In genomic region chr19:46607441-46607841, GRCh38 we compare ENCODE assay signal across 12 cellular contexts. TPM values are rescaled to one million over a fixed set of nuclear protein-coding genes. Genes with fewer than 3 reads are reported as not detected.
DNase-seq lines count a peak whose midpoint lies in the region; ATAC-seq, FAIRE-seq and TF ChIP-seq lines count a peak whose summit lies in the region.
"Had no signal": no experiment of that assay in that cellular context is flagged by ENCODE, and none has a peak within 500 bp of the region (broad histone marks: within the 10 kb centered on the region; RNA-seq: fewer than 3 reads in every experiment).

No MANE protein-coding gene starts in this region.

- in situ Hi-C loops in ACHN (cut with HindIII; ENCODE audit: low pct_ligation_motif_present, low pct_unique_long_range_greater_than_20kb, low sequenced_read_pairs): no loop called here

- H3K4me2 ChIP-seq in SK-N-SH: no peak overlapping the region

- peak overlapping the region; percentile 11 to 34 for H3K27ac Mint-ChIP-seq in T-cell
- H3K27ac Mint-ChIP-seq: activated CD4-positive, alpha-beta memory T cell treated with anti-CD3 and anti-CD28 coated beads, Interleukin-2, amount 10 ng/mL, durations not matched to agents 7 days and 5 days had no signal

- H3K4me3 ChIP-seq in SK-N-SH (ENCODE audit: low read depth in 2 of 2, low read length in 1 of 2) (no peak overlapping the region), spleen (no peak overlapping the region)
- H3K4me3 ChIP-seq: left lung had no signal

- POLR2A ChIA-PET in SK-N-SH (lab: Yijun Ruan, JAX): interaction anchor here (2.7 kb wide), 1 partner anchor 23 kb away, joined by 8 read pairs; no protein-coding TSS in a partner anchor
- POLR2A ChIA-PET in T-cell (lab: Charles Lee): no interaction called here

- TF ChIP-seq POLR2A in spleen (IDR thresholded peaks at IDR 0.05): no peak
- TF ChIP-seq POLR2A in GM12892 (IDR thresholded peaks at IDR 0.05; ENCODE audit: low read depth, low read length): no peak

- TF ChIP-seq EP300 in SK-N-SH (IDR thresholded peaks at IDR 0.05; ENCODE audit: borderline replicate concordance in 1 of 2, low read depth in 1 of 2, low read length in 1 of 2): no peak

- peaks cover 44% of the 10 kb centered on the region for H3K79me2 ChIP-seq in SK-N-SH (ENCODE audit: insufficient read depth)

- TF ChIP-seq CTCF in SK-N-SH (IDR thresholded peaks at IDR 0.05): no peak
- TF ChIP-seq CTCF in spleen (IDR thresholded peaks at IDR 0.05 in 8 of 11, conservative IDR thresholded peaks at IDR 0.05 in 3 of 11): no peak

- FAIRE-seq in GM12892 (lab: Jason Lieb, UNC): no peak

- H3K9me3 Mint-ChIP-seq in T-cell: no peaks in the 10 kb centered on the region
- H3K9me3 Mint-ChIP-seq: activated CD4-positive, alpha-beta memory T cell treated with anti-CD3 and anti-CD28 coated beads, Interleukin-2, amount 10 ng/mL, durations not matched to agents 7 days and 5 days had no signal

- peaks cover 38% of the 10 kb centered on the region for H4K20me1 ChIP-seq in SK-N-SH (ENCODE audit: insufficient read depth)

- no peak for ATAC-seq in SK-N-SH treated with all-trans-retinoic acid at 6 μM for 48 hours
- ATAC-seq in T-cell (replicated peaks in 1 of 4): no peak
- ATAC-seq in HG03432 (IDR thresholded peaks at IDR 0.05; ENCODE audit: unreplicated experiment): no peak
- ATAC-seq: foreskin keratinocyte, left lung had no signal

- WGBS in SK-N-SH (ENCODE audit: low lambda C conversion rate): 88% methylated on average over 12 of the region's 12 CpGs
- 81 to 91% (median 90%) methylated on average over 12 of the region's 12 CpGs for WGBS in spleen, 5 donors

- H3K36me3 ChIP-seq in SK-N-SH (replicated peaks in 1 of 2; ENCODE audit: control insufficient read depth in 1 of 2, insufficient read depth in 2 of 2, low read length in 1 of 2): peaks cover 19 to 53% of the 10 kb centered on the region in 2 experiments
- H3K36me3 ChIP-seq in spleen: peaks cover 4 to 67% (median 48%) of the 10 kb centered on the region in 6 donors

- H3K9me2 ChIP-seq in SK-N-SH: no peaks in the 10 kb centered on the region

- H3F3A ChIP-seq in SK-N-SH (replicated peaks; ENCODE audit: insufficient read depth): peaks cover 4% of the 10 kb centered on the region

- no peak overlapping the region; a peak in 1 of 4 replicates for H3K27ac ChIP-seq in SK-N-SH (ENCODE audit: low read depth in 2 of 2, low read length in 1 of 2)
- H3K27ac ChIP-seq in spleen: no peak overlapping the region
- H3K27ac ChIP-seq: foreskin keratinocyte, left lung had no signal

- no peak overlapping the region for H2AFZ ChIP-seq in SK-N-SH (ENCODE audit: low read depth)

- H3K4me1 Mint-ChIP-seq in T-cell: peaks cover 73 to 83% (median 75%) of the 10 kb centered on the region in 3 donors

- intact Hi-C loops in head of caudate nucleus (cut with DNase I): no loop called here
- intact Hi-C loops in spleen (cut with DNase I; ENCODE audit: low total_unique reads): no loop called here

- no peak overlapping the region for H3K4me3 Mint-ChIP-seq in T-cell
- H3K4me3 Mint-ChIP-seq: activated CD4-positive, alpha-beta memory T cell treated with anti-CD3 and anti-CD28 coated beads, Interleukin-2, amount 10 ng/mL, durations not matched to agents 7 days and 5 days had no signal

- H3K4me1 ChIP-seq in SK-N-SH (ENCODE audit: control insufficient read depth in 1 of 2, insufficient read depth in 2 of 2, low read depth in 1 of 2, low read length in 1 of 2) (peaks cover 19 to 48% of the 10 kb centered on the region in 2 experiments), spleen (peaks cover 29 to 84% (median 51%) of the 10 kb centered on the region in 6 donors)

- H3K9me3 ChIP-seq in SK-N-SH (no peaks in the 10 kb centered on the region), spleen (no peaks in the 10 kb centered on the region)
- H3K9me3 ChIP-seq: left lung had no signal

- DNase-seq in SK-N-SH (peak; percentile 6), T-cell (no peak), head of caudate nucleus (peak in 31 of 42 donors; percentile 25 to 77 (median 52)), spleen (peak; percentile 71), GM12892 (ENCODE audit: insufficient read length) (no peak), ACHN (no peak)

- H3K9ac ChIP-seq in SK-N-SH: no peak overlapping the region

- CTCF ChIA-PET in SK-N-SH (lab: Yijun Ruan, JAX) (interaction anchor here (1.4 to 23.7 kb wide), 3 partner anchors 13 to 146 kb away, joined by 3 to 471 read pairs (median 4); partner anchors contain the start of gene DACT3), T-cell (lab: Charles Lee) (no interaction called here)

- no peak for TF ChIP-seq RAD21 in SK-N-SH (IDR thresholded peaks at IDR 0.05; ENCODE audit: low read length)

- H3K27me3 Mint-ChIP-seq in T-cell: no peaks in the 10 kb centered on the region
- H3K27me3 Mint-ChIP-seq: activated CD4-positive, alpha-beta memory T cell treated with anti-CD3 and anti-CD28 coated beads, Interleukin-2, amount 10 ng/mL, durations not matched to agents 7 days and 5 days had no signal

- peaks cover 38% of the 10 kb centered on the region for H3K36me3 Mint-ChIP-seq in T-cell

- no peaks in the 10 kb centered on the region for H3K27me3 ChIP-seq in SK-N-SH (ENCODE audit: insufficient read depth)
- H3K27me3 ChIP-seq in spleen (replicated peaks in 1 of 7): no peaks in the 10 kb centered on the region
- H3K27me3 ChIP-seq: foreskin keratinocyte, left lung had no signal

TF ChIP-seq in SK-N-SH, 30 proteins besides CTCF, POLR2A, EP300 and RAD21 (continues in another document):
- TF ChIP-seq EZH2phosphoT487 (IDR thresholded peaks at IDR 0.05; ENCODE audit: borderline replicate concordance, low read depth) (no peak), NFIC (IDR thresholded peaks at IDR 0.05; ENCODE audit: borderline replicate concordance) (no peak), FOXM1 (IDR thresholded peaks at IDR 0.05; ENCODE audit: low read depth) (no peak), MXI1 (IDR thresholded peaks at IDR 0.05; ENCODE audit: low read depth, low read length) (no peak), RXRA (IDR thresholded peaks at IDR 0.05; ENCODE audit: borderline replicate concordance, low read depth) (no peak)

TF ChIP-seq in SK-N-SH treated with all-trans-retinoic acid at 6 μM for 48 hours, 23 proteins besides CTCF, POLR2A, EP300 and RAD21 (continues in another document):
- no peak for TF ChIP-seq ESRRG (CRISPR knock-in tag; IDR thresholded peaks at IDR 0.05)
- TF ChIP-seq ISL1 (CRISPR knock-in tag; IDR thresholded peaks at IDR 0.05): no peak
- no peak for TF ChIP-seq TCF4 (CRISPR knock-in tag; IDR thresholded peaks at IDR 0.05; ENCODE audit: borderline replicate concordance)
- TF ChIP-seq TOX (CRISPR knock-in tag; IDR thresholded peaks at IDR 0.05; ENCODE audit: borderline replicate concordance): no peak
- TF ChIP-seq POU6F1 (CRISPR knock-in tag; IDR thresholded peaks at IDR 0.05; ENCODE audit: borderline replicate concordance, low read depth): no peak
- no peak for TF ChIP-seq CREB5 (CRISPR knock-in tag; IDR thresholded peaks at IDR 0.05; ENCODE audit: low read depth)

RNA-seq across cellular contexts. Expression of gene CALM3, which starts 6.3 kb away (rescaled TPM):
- 445 and 495 TPM in 2 replicates for polyA plus RNA-seq in SK-N-SH (2012; rRNA removed)
- 552 and 634 TPM in 2 replicates for polyA plus RNA-seq in SK-N-SH (2012; cell fraction: cytosol; rRNA removed)
- 207 and 230 TPM in 2 replicates for polyA plus RNA-seq in SK-N-SH (2012; cell fraction: nucleus; rRNA removed)
- total RNA-seq in T-cell: 100 to 1,000 TPM; 183 to 256 (median 208) TPM
- total RNA-seq in spleen: 100 to 1,000 TPM; 121 to 197 (median 143) TPM
- polyA plus RNA-seq in spleen: 100 to 1,000 TPM in 2 of 3 donors, 10 to 100 TPM in 1; 78.1 to 167 (median 111) TPM
- 340 TPM for polyA plus RNA-seq in GM12892 (2012; ENCODE audit: missing spikeins)

RNA-seq across cellular contexts. Expression of gene PTGIR, which starts 17.4 kb away (rescaled TPM):
- polyA plus RNA-seq in SK-N-SH (2012; rRNA removed) (2.5 and 3.3 TPM in 2 replicates), spleen (1 to 10 TPM; 5.7 to 9.1 (median 5.9) TPM)
- polyA plus RNA-seq in SK-N-SH (2012; cell fraction: cytosol; rRNA removed): 1.0 and 1.6 TPM in 2 replicates
- 9.5 and 11.9 TPM in 2 replicates for polyA plus RNA-seq in SK-N-SH (2012; cell fraction: nucleus; rRNA removed)
- total RNA-seq in T-cell (1 to 10 TPM; 1.2 to 5.4 (median 3.5) TPM), spleen (10 to 100 TPM in 3 of 7 donors, 1 to 10 TPM in 4; 5.4 to 18.6 (median 8.6) TPM)
- polyA plus RNA-seq in GM12892 (2012; ENCODE audit: missing spikeins): 13.5 TPM
- total RNA-seq: foreskin keratinocyte had no signal

RNA-seq across cellular contexts. Expression of gene GNG8, which starts 28.6 kb away (rescaled TPM):
- polyA plus RNA-seq in SK-N-SH (2012; rRNA removed): not detected in 2 replicates
- not detected in 2 replicates for polyA plus RNA-seq in SK-N-SH (2012; cell fraction: cytosol; rRNA removed)
- not detected in 2 replicates for polyA plus RNA-seq in SK-N-SH (2012; cell fraction: nucleus; rRNA removed)
- total RNA-seq in T-cell: 1 to 10 TPM in 3 of 5 donors, not detected in 2; 3.3 to 7.9 (median 3.6) TPM
- total RNA-seq in spleen: not detected
- not detected for polyA plus RNA-seq in spleen
- polyA plus RNA-seq in GM12892 (2012; ENCODE audit: missing spikeins): 21.2 TPM
- total RNA-seq: foreskin keratinocyte, left lung, OCI-LY7 had no signal
- polyA plus RNA-seq: foreskin keratinocyte had no signal

RNA-seq across cellular contexts. Expression of gene DACT3, which starts 53.5 kb away (rescaled TPM):
- polyA plus RNA-seq in SK-N-SH (2012; rRNA removed): 9.5 and 10.6 TPM in 2 replicates
- 6.9 and 8.6 TPM in 2 replicates for polyA plus RNA-seq in SK-N-SH (2012; cell fraction: cytosol; rRNA removed)
- polyA plus RNA-seq in SK-N-SH (2012; cell fraction: nucleus; rRNA removed): 7.0 and 8.3 TPM in 2 replicates
- total RNA-seq in T-cell: under 1 TPM; 0.15 to 0.56 (median 0.37) TPM
- total RNA-seq in spleen: 10 to 100 TPM in 1 of 7 donors, 1 to 10 TPM in 6; 4.9 to 10.4 (median 6.1) TPM
- 1 to 10 TPM; 1.6 to 4.1 (median 3.2) TPM for polyA plus RNA-seq in spleen
- polyA plus RNA-seq in GM12892 (2012; ENCODE audit: missing spikeins): 1.7 TPM

Comparison
In these comparisons a context has a peak if more than half of its experiments do, and no peak if none do; other contexts are left out.
1. DNase-seq: peak in SK-N-SH (single experiment), head of caudate nucleus (31 of 42) and spleen (single experiment); none in T-cell (0 of 34), GM12892 (single experiment) and ACHN (single experiment).